In the genomic region with DNA sequence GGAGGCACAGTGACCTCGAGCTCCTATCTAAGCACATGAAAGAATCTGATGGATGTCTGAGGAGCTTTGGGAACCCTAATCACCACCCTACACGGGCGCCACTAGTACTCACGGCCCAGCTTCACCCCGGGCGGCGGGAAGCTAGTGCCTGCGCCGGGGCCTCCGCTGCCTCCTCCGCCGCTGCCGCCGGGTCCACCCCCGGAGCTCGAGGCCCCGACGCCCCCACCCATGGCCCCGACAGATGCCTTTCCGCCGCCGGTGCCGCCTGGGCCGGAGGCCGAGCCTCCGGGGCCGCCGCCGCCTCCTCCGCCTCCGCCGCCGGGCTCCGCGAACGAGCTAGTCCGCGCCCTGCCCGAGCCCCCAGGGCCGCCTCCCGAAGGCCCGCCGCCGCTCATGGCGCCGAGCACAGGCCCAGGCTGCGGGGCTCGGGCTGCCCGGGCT, we compare ENCODE assay signal across 8 cellular contexts. TPM values are rescaled to one million over a fixed set of nuclear protein-coding genes. Genes with fewer than 3 reads are reported as not detected.
DNase-seq lines count a peak whose midpoint lies in the region; ATAC-seq and TF ChIP-seq lines count a peak whose summit lies in the region.

No MANE protein-coding gene starts in this region.

- H3K27me3 ChIP-seq in DND-41 (ENCODE audit: insufficient read depth, low read length, poor library complexity) (no peaks in the 10 kb centered on the region), hepatocyte (no peaks in the 10 kb centered on the region), smooth muscle cell (ENCODE audit: low read depth) (no peaks in the 10 kb centered on the region)

- H2AFZ ChIP-seq in DND-41 (ENCODE audit: low read depth, low read length) = peak overlapping the region; percentile 56; the same call in 1 of the 2 replicates
- H2AFZ ChIP-seq in hepatocyte = peak overlapping the region; percentile 43
- no peak overlapping the region for H2AFZ ChIP-seq in smooth muscle cell (ENCODE audit: low read depth)

- peak overlapping the region; percentile 90 for H3K4me3 Mint-ChIP-seq in activated T-helper 1 cell treated with anti-CD3 and anti-CD28 coated beads, Interleukin-12 subunit alpha, Interleukin-12 subunit beta, Interleukin-2, Interleukin-4 antibody, amounts not matched to agents 30 ng/mL and 10 ng/mL and 1 ng/mL, durations not matched to agents 14 hours and 24 hours and 36 hours

- peaks cover 13% of the 10 kb centered on the region for H3K36me3 Mint-ChIP-seq in activated T-helper 1 cell treated with anti-CD3 and anti-CD28 coated beads, Interleukin-12 subunit alpha, Interleukin-12 subunit beta, Interleukin-2, Interleukin-4 antibody, amounts not matched to agents 30 ng/mL and 10 ng/mL and 1 ng/mL, durations not matched to agents 14 hours and 24 hours and 36 hours (ENCODE audit: low read depth)

- DNase-seq in DND-41 (no peak), HFF-Myc (ENCODE audit: extremely low read depth, low read depth) (no peak), hepatocyte (ENCODE audit: low spot score) (peak; percentile 49), smooth muscle cell (lab: John Stamatoyannopoulos, UW; ENCODE audit: unreplicated experiment) (no peak), amniotic stem cell (lab: John Stamatoyannopoulos, UW) (no peak)
- DNase-seq in activated T-helper 1 cell treated with anti-CD3 and anti-CD28 coated beads, Interleukin-12 subunit alpha, Interleukin-12 subunit beta, Interleukin-2, Interleukin-4 antibody, amounts not matched to agents 30 ng/mL and 10 ng/mL and 1 ng/mL, durations not matched to agents 14 hours and 24 hours and 36 hours (ENCODE audit: low spot score) = no peak
- DNase-seq in activated CD4-positive, CD25-positive, alpha-beta regulatory T cell treated with anti-CD3 and anti-CD28 coated beads, Interleukin-2, amount 50 U/mL, for 72 hours = no peak
- DNase-seq in effector CD4-positive, alpha-beta T cell = no peak

- H4K20me1 ChIP-seq in DND-41 (ENCODE audit: insufficient read depth, low read length) (peaks cover 22% of the 10 kb centered on the region; the same call in 1 of the 2 replicates), hepatocyte (ENCODE audit: insufficient read depth, poor library complexity, severe bottlenecking) (no peaks in the 10 kb centered on the region), smooth muscle cell (ENCODE audit: low read depth) (peaks cover 47% of the 10 kb centered on the region)

- intact Hi-C loops in activated T-helper 1 cell treated with anti-CD3 and anti-CD28 coated beads, Interleukin-12 subunit alpha, Interleukin-12 subunit beta, Interleukin-2, Interleukin-4 antibody, amounts not matched to agents 30 ng/mL and 10 ng/mL and 1 ng/mL, durations not matched to agents 14 hours and 24 hours and 36 hours (cut with micrococcal nuclease) = loop anchor here (1.0 to 10.0 kb wide), 8 partner anchors 22 to 977 kb away; a partner anchor contains a TSS

- peaks cover 56% of the 10 kb centered on the region for H3K4me1 Mint-ChIP-seq in activated T-helper 1 cell treated with anti-CD3 and anti-CD28 coated beads, Interleukin-12 subunit alpha, Interleukin-12 subunit beta, Interleukin-2, Interleukin-4 antibody, amounts not matched to agents 30 ng/mL and 10 ng/mL and 1 ng/mL, durations not matched to agents 14 hours and 24 hours and 36 hours (ENCODE audit: low read depth)

- peak overlapping the region; percentile 94 for H3K27ac ChIP-seq in DND-41 (ENCODE audit: low read length)
- H3K27ac ChIP-seq in hepatocyte = peak overlapping the region; percentile 79
- H3K27ac ChIP-seq in smooth muscle cell (ENCODE audit: low read depth) = peak overlapping the region; percentile 74

- peaks cover 30% of the 10 kb centered on the region for H3K36me3 ChIP-seq in DND-41 (ENCODE audit: insufficient read depth, low read length)
- no peaks in the 10 kb centered on the region for H3K36me3 ChIP-seq in hepatocyte (replicated peaks; ENCODE audit: insufficient read depth, low read depth)
- H3K36me3 ChIP-seq in smooth muscle cell (ENCODE audit: low read depth) = no peaks in the 10 kb centered on the region

- H3K79me2 ChIP-seq in DND-41 (ENCODE audit: insufficient read depth, low read length) = peaks cover 51% of the 10 kb centered on the region
- H3K79me2 ChIP-seq in hepatocyte = peaks cover 43% of the 10 kb centered on the region
- peaks cover 42% of the 10 kb centered on the region for H3K79me2 ChIP-seq in smooth muscle cell (ENCODE audit: low read depth)

- H3K9me3 ChIP-seq in DND-41 (ENCODE audit: insufficient read depth, low read length, severe bottlenecking) = no peaks in the 10 kb centered on the region
- no peaks in the 10 kb centered on the region for H3K9me3 ChIP-seq in hepatocyte (ENCODE audit: low read depth)
- H3K9me3 ChIP-seq in smooth muscle cell (replicated peaks; ENCODE audit: low read depth) = no peaks in the 10 kb centered on the region

- peak overlapping the region; percentile 82 for H3K9ac ChIP-seq in DND-41 (ENCODE audit: low read depth, low read length)
- peak overlapping the region; percentile 93 for H3K9ac ChIP-seq in smooth muscle cell (ENCODE audit: low read depth)

- H3K4me1 ChIP-seq in DND-41 (ENCODE audit: insufficient read depth, low read length) (peaks cover 44% of the 10 kb centered on the region), hepatocyte (ENCODE audit: insufficient read depth) (peaks cover 12% of the 10 kb centered on the region), smooth muscle cell (ENCODE audit: low read depth) (peaks cover 15% of the 10 kb centered on the region)

- H3K4me2 ChIP-seq in DND-41 (ENCODE audit: insufficient read depth, low read length) (peak overlapping the region; percentile 97), hepatocyte (peak overlapping the region; percentile 93), smooth muscle cell (peak overlapping the region; percentile 100)

- H3K9me2 ChIP-seq in hepatocyte (replicated peaks; ENCODE audit: insufficient read depth) = no peaks in the 10 kb centered on the region

- ATAC-seq in DND-41 (ENCODE audit: insufficient read depth, low read depth) = no peak

- H3K9me3 Mint-ChIP-seq in activated T-helper 1 cell treated with anti-CD3 and anti-CD28 coated beads, Interleukin-12 subunit alpha, Interleukin-12 subunit beta, Interleukin-2, Interleukin-4 antibody, amounts not matched to agents 30 ng/mL and 10 ng/mL and 1 ng/mL, durations not matched to agents 14 hours and 24 hours and 36 hours = no peaks in the 10 kb centered on the region

- WGBS in hepatocyte (ENCODE audit: low lambda C conversion rate, missing lambda C conversion rate) = 2% methylated on average over 34 of the region's 49 CpGs
- under 1% methylated on average over 20 of the region's 49 CpGs for WGBS in smooth muscle cell (ENCODE audit: low lambda C conversion rate)

- H3F3A ChIP-seq in smooth muscle cell (ENCODE audit: low read depth) = peaks cover 18% of the 10 kb centered on the region

- TF ChIP-seq CTCF in DND-41 (IDR thresholded peaks at IDR 0.05; ENCODE audit: borderline replicate concordance, extremely low read depth, low read length, poor library complexity, severe bottlenecking) = no peak
- TF ChIP-seq CTCF in HFF-Myc (IDR thresholded peaks at IDR 0.05; ENCODE audit: low read depth, low read length, missing control alignments) = no peak
- no peak for TF ChIP-seq CTCF in hepatocyte (IDR thresholded peaks at IDR 0.05; ENCODE audit: poor library complexity)
- no peak for TF ChIP-seq CTCF in smooth muscle cell (IDR thresholded peaks at IDR 0.05; ENCODE audit: borderline replicate concordance, insufficient read depth, poor library complexity, severe bottlenecking)

- H3K27me3 Mint-ChIP-seq in activated T-helper 1 cell treated with anti-CD3 and anti-CD28 coated beads, Interleukin-12 subunit alpha, Interleukin-12 subunit beta, Interleukin-2, Interleukin-4 antibody, amounts not matched to agents 30 ng/mL and 10 ng/mL and 1 ng/mL, durations not matched to agents 14 hours and 24 hours and 36 hours (ENCODE audit: insufficient read depth) = no peaks in the 10 kb centered on the region

- peak overlapping the region; percentile 86 for H3K27ac Mint-ChIP-seq in activated T-helper 1 cell treated with anti-CD3 and anti-CD28 coated beads, Interleukin-12 subunit alpha, Interleukin-12 subunit beta, Interleukin-2, Interleukin-4 antibody, amounts not matched to agents 30 ng/mL and 10 ng/mL and 1 ng/mL, durations not matched to agents 14 hours and 24 hours and 36 hours

- H3K4me3 ChIP-seq in DND-41 (ENCODE audit: low read depth in 1 of 2, low read length in 2 of 2) (peak overlapping the region; percentile 70 to 85), HFF-Myc (replicated peaks; ENCODE audit: low read depth, low read length) (peak overlapping the region; percentile 77), hepatocyte (peak overlapping the region; percentile 82), smooth muscle cell (peak overlapping the region; percentile 57)

RNA-seq across cellular contexts. Expression of a gene that starts 0.3 kb away (rescaled TPM):
- total RNA-seq in activated T-helper 1 cell treated with anti-CD3 and anti-CD28 coated beads, Interleukin-12 subunit alpha, Interleukin-12 subunit beta, Interleukin-2, Interleukin-4 antibody, amounts not matched to agents 30 ng/mL and 10 ng/mL and 1 ng/mL, durations not matched to agents 14 hours and 24 hours and 36 hours = 56.6 and 57.2 TPM in 2 replicates
- 31.2 and 32.2 TPM in 2 replicates for total RNA-seq in hepatocyte
- 36.6 and 38.8 TPM in 2 replicates for polyA plus RNA-seq in hepatocyte
- 26.0 and 27.4 TPM in 2 replicates for total RNA-seq in smooth muscle cell
- 34.6 and 39.0 TPM in 2 replicates for polyA plus RNA-seq in smooth muscle cell

RNA-seq across cellular contexts. Expression of a gene that starts 12.8 kb away (rescaled TPM):
- total RNA-seq in activated T-helper 1 cell treated with anti-CD3 and anti-CD28 coated beads, Interleukin-12 subunit alpha, Interleukin-12 subunit beta, Interleukin-2, Interleukin-4 antibody, amounts not matched to agents 30 ng/mL and 10 ng/mL and 1 ng/mL, durations not matched to agents 14 hours and 24 hours and 36 hours = 71.9 and 78.4 TPM in 2 replicates
- total RNA-seq in hepatocyte = 32.6 and 47.1 TPM in 2 replicates
- 20.4 and 24.4 TPM in 2 replicates for polyA plus RNA-seq in hepatocyte
- 20.5 and 43.9 TPM in 2 replicates for total RNA-seq in smooth muscle cell
- 14.2 and 14.9 TPM in 2 replicates for polyA plus RNA-seq in smooth muscle cell

RNA-seq across cellular contexts. Expression of a gene that starts 22.0 kb away (rescaled TPM):
- 18.4 and 18.5 TPM in 2 replicates for total RNA-seq in activated T-helper 1 cell treated with anti-CD3 and anti-CD28 coated beads, Interleukin-12 subunit alpha, Interleukin-12 subunit beta, Interleukin-2, Interleukin-4 antibody, amounts not matched to agents 30 ng/mL and 10 ng/mL and 1 ng/mL, durations not matched to agents 14 hours and 24 hours and 36 hours
- total RNA-seq in hepatocyte (4.9 and 5.1 TPM in 2 replicates), smooth muscle cell (5.0 and 5.9 TPM in 2 replicates)
- polyA plus RNA-seq in hepatocyte (8.6 and 9.7 TPM in 2 replicates), smooth muscle cell (12.0 and 12.1 TPM in 2 replicates)

RNA-seq across cellular contexts. Expression of a gene that starts 24.6 kb away (rescaled TPM):
- total RNA-seq in activated T-helper 1 cell treated with anti-CD3 and anti-CD28 coated beads, Interleukin-12 subunit alpha, Interleukin-12 subunit beta, Interleukin-2, Interleukin-4 antibody, amounts not matched to agents 30 ng/mL and 10 ng/mL and 1 ng/mL, durations not matched to agents 14 hours and 24 hours and 36 hours = 36.9 and 37.9 TPM in 2 replicates
- total RNA-seq in hepatocyte = 34.2 and 38.6 TPM in 2 replicates
- polyA plus RNA-seq in hepatocyte = 37.8 and 38.6 TPM in 2 replicates
- total RNA-seq in smooth muscle cell = 12.6 and 35.4 TPM in 2 replicates
- 22.4 and 23.4 TPM in 2 replicates for polyA plus RNA-seq in smooth muscle cell

RNA-seq across cellular contexts. Expression of a gene that starts 27.0 kb away (rescaled TPM):
- total RNA-seq in activated T-helper 1 cell treated with anti-CD3 and anti-CD28 coated beads, Interleukin-12 subunit alpha, Interleukin-12 subunit beta, Interleukin-2, Interleukin-4 antibody, amounts not matched to agents 30 ng/mL and 10 ng/mL and 1 ng/mL, durations not matched to agents 14 hours and 24 hours and 36 hours = 66.9 and 68.0 TPM in 2 replicates
- 14.3 and 17.4 TPM in 2 replicates for total RNA-seq in hepatocyte
- 19.3 and 23.2 TPM in 2 replicates for polyA plus RNA-seq in hepatocyte
- 12.6 and 13.6 TPM in 2 replicates for total RNA-seq in smooth muscle cell
- polyA plus RNA-seq in smooth muscle cell = 18.4 and 19.5 TPM in 2 replicates
